15 cellular contexts compared by ENCODE assay signal in genomic region chr2:178882666-178883440, GRCh38.
A peak's percentile ranks its signal among the peaks of the same experiment; 100 is the strongest.
DNase-seq lines count a peak whose midpoint lies in the region; ATAC-seq, FAIRE-seq and TF ChIP-seq lines count a peak whose summit lies in the region.
"Had no signal": no experiment of that assay in that cellular context is flagged by ENCODE, and none has a peak within 500 bp of the region (broad histone marks: within the 10 kb centered on the region; RNA-seq: fewer than 3 reads in every experiment).

No MANE protein-coding gene starts in this region.

- H3K4me3 ChIP-seq in mammary epithelial cell (replicated peaks in 1 of 3; ENCODE audit: insufficient read depth in 1 of 3, low read depth in 2 of 3, low read length in 3 of 3): peak overlapping the region in 1 of 3 experiments; percentile 7
- H3K4me3 ChIP-seq: HAP-1 had no signal

- peaks cover 30% of the 10 kb centered on the region for H3K4me1 ChIP-seq in mammary epithelial cell (ENCODE audit: insufficient read depth, low read length)
- H3K4me1 ChIP-seq: HAP-1 had no signal

- CTCF ChIA-PET in mammary epithelial cell (lab: Charles Lee; ENCODE audit: low non-redundant PET): interaction anchor here (0.6 kb wide), 1 partner anchor 770 kb away, joined by 5 read pairs; the partner anchor contains the start of gene RBM45

- in situ Hi-C loops in mammary epithelial cell (cut with MboI; ENCODE audit: low sequenced_read_pairs in 2 of 2): no loop called here

- no peak overlapping the region for H3K9ac ChIP-seq in mammary epithelial cell (ENCODE audit: insufficient read depth, low read length)

- no peak overlapping the region for H3K27ac ChIP-seq in mammary epithelial cell (ENCODE audit: insufficient read depth, low read depth, low read length)

- peak; percentile 80 for ATAC-seq in left ventricle myocardium superior
- no peak for ATAC-seq in HG03159 (IDR thresholded peaks at IDR 0.05; ENCODE audit: unreplicated experiment)
- no peak for ATAC-seq in GM18861 (IDR thresholded peaks at IDR 0.05; ENCODE audit: unreplicated experiment)

- no peaks in the 10 kb centered on the region for H3K79me2 ChIP-seq in mammary epithelial cell (ENCODE audit: insufficient read depth, low read length)

- DNase-seq in A172 (ENCODE audit: low spot score): peak; percentile 47
- DNase-seq in NCI-H226: peak; percentile 86
- peak; percentile 61 for DNase-seq in mammary epithelial cell
- no peak for DNase-seq in left ventricle myocardium superior
- no peak for DNase-seq in SHP77 (lab: John Stamatoyannopoulos, UW)
- no peak for DNase-seq in GM19239 (ENCODE audit: insufficient read length, low spot score)
- DNase-seq: activated CD4-positive, alpha-beta T cell treated with anti-CD3 and anti-CD28 coated beads, Interleukin-2, amount 10 ng/mL, durations not matched to agents 24 days and 14 days; COR-L47; MM.1S; NCI-H2171; stimulated activated CD4-positive, alpha-beta T cell treated with anti-CD3 and anti-CD28 coated beads, Interleukin-15, amount 100 ng/mL, for 24 hours; T-helper 2 cell had no signal

- intact Hi-C loops in mammary epithelial cell (cut with micrococcal nuclease) (no loop called here), left ventricle myocardium superior (cut with micrococcal nuclease) (no loop called here)

- no peaks in the 10 kb centered on the region for H3K9me3 ChIP-seq in mammary epithelial cell (replicated peaks; ENCODE audit: insufficient read depth, low read length)
- H3K9me3 ChIP-seq: HAP-1 had no signal

- no peaks in the 10 kb centered on the region for H3K27me3 ChIP-seq in mammary epithelial cell (ENCODE audit: insufficient read depth, low read length)

- peak overlapping the region; percentile 40 for H2AFZ ChIP-seq in mammary epithelial cell (ENCODE audit: low read depth, low read length)

- peak overlapping the region; percentile 57 for H3K4me2 ChIP-seq in mammary epithelial cell (ENCODE audit: insufficient read depth, low read depth, low read length)

- dilution Hi-C loops in mammary epithelial cell (cut with HindIII; ENCODE audit: low sequenced_read_pairs): no loop called here

- no peak for TF ChIP-seq CTCF in mammary epithelial cell (conservative IDR thresholded peaks at IDR 0.05 in 1 of 2, IDR thresholded peaks at IDR 0.05 in 1 of 2; ENCODE audit: extremely low read depth in 1 of 2, insufficient read depth in 1 of 2, low read depth in 1 of 2, low read length in 2 of 2)

- H3K36me3 ChIP-seq in mammary epithelial cell (ENCODE audit: insufficient read depth, low read length): no peaks in the 10 kb centered on the region
- H3K36me3 ChIP-seq: HAP-1 had no signal

- no peak for FAIRE-seq in GM19239 (lab: Jason Lieb, UNC)

- no peaks in the 10 kb centered on the region for H4K20me1 ChIP-seq in mammary epithelial cell (ENCODE audit: insufficient read depth, low read length)

- WGBS in mammary epithelial cell (ENCODE audit: low coverage, missing lambda C conversion rate): 30% methylated on average over 6 of the region's 6 CpGs

- BruUV-seq in mammary epithelial cell (replicated peaks; lab: Mats Ljungman, UMichigan): no TSS peak

Comparison
In these comparisons a context has a peak if more than half of its experiments do, and no peak if none do; other contexts are left out.
1. DNase-seq: peak in A172 (single experiment), NCI-H226 (single experiment) and mammary epithelial cell (single experiment); none in left ventricle myocardium superior (single experiment), SHP77 (0 of 2) and GM19239 (single experiment).